1 cellular context compared by ENCODE assay signal in genomic region chr9:135939351-135940265, GRCh38.
TF ChIP-seq lines count a peak whose summit lies in the region.

No MANE protein-coding gene starts in this region.

TF ChIP-seq in K562, 482 proteins besides CTCF, POLR2A, EP300 and RAD21 (continued from another document and continues in another):
- TF ChIP-seq RERE (CRISPR knock-in tag; IDR thresholded peaks at IDR 0.05; ENCODE audit: borderline replicate concordance) (0 out of 2 replicates have a peak, but pooled peaks have one; percentile 55), ZBTB33 (CRISPR knock-in tag; IDR thresholded peaks at IDR 0.05) (peak; percentile 91), SUPT5H (IDR thresholded peaks at IDR 0.05) (peak; percentile 48; the same call in 1 of the 2 replicates), FOXP1 (CRISPR knock-in tag; IDR thresholded peaks at IDR 0.05) (no peak), GABPB1 (CRISPR knock-in tag; IDR thresholded peaks at IDR 0.05) (peak; percentile 47; the same call in 1 of the 2 replicates), PRDM10 (IDR thresholded peaks at IDR 0.05; ENCODE audit: partially characterized antibody) (no peak), FOXK1 (CRISPR knock-in tag; IDR thresholded peaks at IDR 0.05; ENCODE audit: borderline replicate concordance) (peak; percentile 53; the same call in 1 of the 2 replicates), NCOA2 (IDR thresholded peaks at IDR 0.05; ENCODE audit: partially characterized antibody in 2 of 2) (no peak), XRCC3 (IDR thresholded peaks at IDR 0.05) (no peak), ZFP91 (CRISPR knock-in tag; IDR thresholded peaks at IDR 0.05) (0 out of 2 replicates have a peak, but pooled peaks have one; percentile 32), ZBTB9 (CRISPR knock-in tag; IDR thresholded peaks at IDR 0.05) (no peak), ZNF609 (CRISPR knock-in tag; IDR thresholded peaks at IDR 0.05; ENCODE audit: borderline replicate concordance) (peak; percentile 98; the same call in 1 of the 2 replicates), ZNF280B (CRISPR knock-in tag; IDR thresholded peaks at IDR 0.05) (no peak), PHF8 (IDR thresholded peaks at IDR 0.05; ENCODE audit: borderline replicate concordance, low read length) (no peak), ZNF318 (IDR thresholded peaks at IDR 0.05; ENCODE audit: borderline replicate concordance in 1 of 2, low read depth in 1 of 2) (no peak)
